11 cellular contexts compared by ENCODE assay signal in genomic region chrX:1589356-1590130, GRCh38. TPM values are rescaled to one million over a fixed set of nuclear protein-coding genes. Genes with fewer than 3 reads are reported as not detected.
DNase-seq lines count a peak whose midpoint lies in the region; ATAC-seq and TF ChIP-seq lines count a peak whose summit lies in the region.
"Had no signal": no experiment of that assay in that cellular context is flagged by ENCODE, and none has a peak within 500 bp of the region (broad histone marks: within the 10 kb centered on the region; RNA-seq: fewer than 3 reads in every experiment).

No MANE protein-coding gene starts in this region.

- ATAC-seq in activated T-cell treated with anti-CD3 and anti-CD28 coated beads, Interleukin-2, amount 50 U/mL, for 4 hours: no peak
- no peak for ATAC-seq in central memory CD8-positive, alpha-beta T cell (replicated peaks; ENCODE audit: extremely low read depth, poor library complexity, severe bottlenecking)
- ATAC-seq: lower lobe of right lung had no signal

- H3K27me3 ChIP-seq in OCI-LY1 (ENCODE audit: insufficient read depth, low read length) (no peaks in the 10 kb centered on the region), trophoblast cell (ENCODE audit: insufficient read depth, low read length) (no peaks in the 10 kb centered on the region)
- H3K27me3 ChIP-seq: breast epithelium had no signal

- peak overlapping the region; percentile 63 for H2BK120ac ChIP-seq in trophoblast cell (ENCODE audit: insufficient read depth, low read length, poor library complexity)

- no CpG with 5 or more reads among the region's 12 CpGs for WGBS in trophoblast cell (ENCODE audit: extremely low coverage, insufficient coverage, insufficient read length)

- peaks cover 24% of the 10 kb centered on the region for H3K36me3 Mint-ChIP-seq in activated T-cell treated with anti-CD3 and anti-CD28 coated beads, Interleukin-2, amount 50 U/mL, for 24 hours (ENCODE audit: low read depth)
- peaks cover 9% of the 10 kb centered on the region for H3K36me3 Mint-ChIP-seq in activated T-cell treated with anti-CD3 and anti-CD28 coated beads, Interleukin-2, amount 50 U/mL, for 4 hours (ENCODE audit: insufficient read depth)
- peaks cover 31% of the 10 kb centered on the region for H3K36me3 Mint-ChIP-seq in central memory CD8-positive, alpha-beta T cell (ENCODE audit: insufficient read depth)

- H3K23ac ChIP-seq in trophoblast cell (ENCODE audit: low read length): no peak overlapping the region

- H3K9me3 ChIP-seq in OCI-LY1 (ENCODE audit: low read length) (no peaks in the 10 kb centered on the region), trophoblast cell (ENCODE audit: insufficient read depth, low read depth, low read length) (no peaks in the 10 kb centered on the region)
- H3K9me3 ChIP-seq: breast epithelium, lower lobe of right lung had no signal

- no peak overlapping the region for H3K14ac ChIP-seq in trophoblast cell (ENCODE audit: low read length)

- H3K79me2 ChIP-seq in OCI-LY1 (ENCODE audit: insufficient read depth, low read length) (peaks cover 26% of the 10 kb centered on the region), trophoblast cell (ENCODE audit: control insufficient read depth, insufficient read depth, low read length, poor library complexity) (peaks cover 20% of the 10 kb centered on the region)

- no peaks in the 10 kb centered on the region for H4K20me1 ChIP-seq in OCI-LY1 (ENCODE audit: insufficient read depth, low read length)

- peak; percentile 29 for DNase-seq in activated T-cell treated with anti-CD3 and anti-CD28 coated beads, Interleukin-2, amount 50 U/mL, for 24 hours
- DNase-seq in activated T-cell treated with anti-CD3 and anti-CD28 coated beads, Interleukin-2, amount 50 U/mL, for 4 hours: no peak
- peak in 1 of 2 donors; percentile 8 for DNase-seq in central memory CD8-positive, alpha-beta T cell (ENCODE audit: low spot score in 2 of 2)
- DNase-seq in trophoblast cell (peak in 1 of 2 donors; percentile 33), HK-2 (ENCODE audit: unreplicated experiment) (no peak), inferior parietal cortex (ENCODE audit: extremely low spot score) (no peak), hepatic stellate cell (ENCODE audit: low spot score) (no peak)
- DNase-seq: KG1, lower lobe of right lung had no signal

- H4K12ac ChIP-seq in trophoblast cell (ENCODE audit: low read depth, low read length): no peak overlapping the region

- H3K4me1 Mint-ChIP-seq in activated T-cell treated with anti-CD3 and anti-CD28 coated beads, Interleukin-2, amount 50 U/mL, for 24 hours (ENCODE audit: low read depth): peaks cover 28% of the 10 kb centered on the region
- H3K4me1 Mint-ChIP-seq in activated T-cell treated with anti-CD3 and anti-CD28 coated beads, Interleukin-2, amount 50 U/mL, for 4 hours (ENCODE audit: low read depth): peaks cover 22% of the 10 kb centered on the region
- H3K4me1 Mint-ChIP-seq in central memory CD8-positive, alpha-beta T cell: peaks cover 34% of the 10 kb centered on the region

- H3K9me2 ChIP-seq in OCI-LY1 (ENCODE audit: low read depth, low read length): no peaks in the 10 kb centered on the region

- H3K27me3 Mint-ChIP-seq in activated T-cell treated with anti-CD3 and anti-CD28 coated beads, Interleukin-2, amount 50 U/mL, for 24 hours: no peaks in the 10 kb centered on the region
- no peaks in the 10 kb centered on the region for H3K27me3 Mint-ChIP-seq in activated T-cell treated with anti-CD3 and anti-CD28 coated beads, Interleukin-2, amount 50 U/mL, for 4 hours (ENCODE audit: low read depth)
- H3K27me3 Mint-ChIP-seq in central memory CD8-positive, alpha-beta T cell: no peaks in the 10 kb centered on the region

- H2BK5ac ChIP-seq in trophoblast cell (ENCODE audit: low read depth, low read length, poor library complexity): no peak overlapping the region

- H3K27ac ChIP-seq in OCI-LY1 (ENCODE audit: low read depth, low read length, poor library complexity, severe bottlenecking) (peak overlapping the region; percentile 92), trophoblast cell (ENCODE audit: low read depth, low read length) (peak overlapping the region; percentile 66)
- H3K27ac ChIP-seq: breast epithelium, lower lobe of right lung had no signal

- H3K4me1 ChIP-seq in OCI-LY1 (ENCODE audit: insufficient read depth, low read length, severe bottlenecking): peaks cover 34% of the 10 kb centered on the region
- H3K4me1 ChIP-seq in trophoblast cell (ENCODE audit: control insufficient read depth in 1 of 2, insufficient read depth in 2 of 2, low read length in 2 of 2): peaks cover 4 to 8% of the 10 kb centered on the region in 2 experiments

- H4K8ac ChIP-seq in trophoblast cell (ENCODE audit: low read depth, low read length): no peak overlapping the region

- no peak overlapping the region for H2BK12ac ChIP-seq in trophoblast cell (ENCODE audit: low read length)

- H3K4me2 ChIP-seq in OCI-LY1 (ENCODE audit: low read length) (no peak overlapping the region), trophoblast cell (ENCODE audit: low read length) (no peak overlapping the region)

- H3K4ac ChIP-seq in trophoblast cell (ENCODE audit: low read depth, low read length): no peak overlapping the region

- H3K36me3 ChIP-seq in OCI-LY1 (ENCODE audit: insufficient read depth, low read length) (peaks cover 15% of the 10 kb centered on the region), trophoblast cell (ENCODE audit: control insufficient read depth in 1 of 2, insufficient read depth in 2 of 2, low read length in 2 of 2) (peaks cover 13 to 15% of the 10 kb centered on the region in 2 experiments)
- H3K36me3 ChIP-seq: breast epithelium had no signal

- no peak overlapping the region for H3K4me3 Mint-ChIP-seq in activated T-cell treated with anti-CD3 and anti-CD28 coated beads, Interleukin-2, amount 50 U/mL, for 24 hours
- H3K4me3 Mint-ChIP-seq in activated T-cell treated with anti-CD3 and anti-CD28 coated beads, Interleukin-2, amount 50 U/mL, for 4 hours: no peak overlapping the region
- H3K4me3 Mint-ChIP-seq in central memory CD8-positive, alpha-beta T cell: no peak overlapping the region

- H2AFZ ChIP-seq in OCI-LY1 (ENCODE audit: low read length): peak overlapping the region; percentile 18
- H2AFZ ChIP-seq in trophoblast cell (ENCODE audit: insufficient read depth, low read length, poor library complexity): no peak overlapping the region

- H3F3A ChIP-seq in OCI-LY1 (ENCODE audit: insufficient read depth, low read length): peaks cover 17% of the 10 kb centered on the region; the same call in 1 of the 2 replicates

- H3K27ac Mint-ChIP-seq in activated T-cell treated with anti-CD3 and anti-CD28 coated beads, Interleukin-2, amount 50 U/mL, for 24 hours: peak overlapping the region; percentile 77
- peak overlapping the region; percentile 18 for H3K27ac Mint-ChIP-seq in central memory CD8-positive, alpha-beta T cell (ENCODE audit: low read depth)

- no peak overlapping the region for H4K91ac ChIP-seq in trophoblast cell (ENCODE audit: low read depth, low read length)

- no peak overlapping the region for H3K18ac ChIP-seq in trophoblast cell (ENCODE audit: low read length)

- no peak overlapping the region for H2AK5ac ChIP-seq in trophoblast cell (ENCODE audit: low read length)

- no peak for TF ChIP-seq CTCF in OCI-LY1 (IDR thresholded peaks at IDR 0.05; ENCODE audit: low read length)

- no peaks in the 10 kb centered on the region for H3K9me3 Mint-ChIP-seq in activated T-cell treated with anti-CD3 and anti-CD28 coated beads, Interleukin-2, amount 50 U/mL, for 24 hours
- no peaks in the 10 kb centered on the region for H3K9me3 Mint-ChIP-seq in activated T-cell treated with anti-CD3 and anti-CD28 coated beads, Interleukin-2, amount 50 U/mL, for 4 hours
- H3K9me3 Mint-ChIP-seq in central memory CD8-positive, alpha-beta T cell: no peaks in the 10 kb centered on the region

- no peak overlapping the region for H3K4me3 ChIP-seq in OCI-LY1 (ENCODE audit: low read depth, low read length, poor library complexity, severe bottlenecking)
- H3K4me3 ChIP-seq in trophoblast cell (ENCODE audit: low read depth, low read length): no peak overlapping the region
- H3K4me3 ChIP-seq: breast epithelium, lower lobe of right lung had no signal

- H3K79me1 ChIP-seq in trophoblast cell (ENCODE audit: low read length): peaks cover 7% of the 10 kb centered on the region

- H3K9ac ChIP-seq in OCI-LY1 (ENCODE audit: low read length): peak overlapping the region; percentile 34; the same call in 1 of the 2 replicates
- H3K9ac ChIP-seq in trophoblast cell (ENCODE audit: low read length): no peak overlapping the region

RNA-seq across cellular contexts. Expression of gene AKAP17A, which starts 1.9 kb away (rescaled TPM):
- total RNA-seq in activated T-cell treated with anti-CD3 and anti-CD28 coated beads, Interleukin-2, amount 50 U/mL, for 4 hours: 10 to 100 TPM; 56.3 to 62.6 (median 60.6) TPM
- 62.7 and 64.0 TPM in 2 replicates for polyA plus RNA-seq in trophoblast cell (2013)

RNA-seq across cellular contexts. Expression of gene ASMT, which starts 25.3 kb away (rescaled TPM):
- total RNA-seq in activated T-cell treated with anti-CD3 and anti-CD28 coated beads, Interleukin-2, amount 50 U/mL, for 4 hours: under 1 TPM in 1 of 3 donors, not detected in 2; 0.48 TPM
- 0.15 and 0.18 TPM in 2 replicates for polyA plus RNA-seq in trophoblast cell (2013)
- total RNA-seq: breast epithelium, lower lobe of right lung had no signal

RNA-seq across cellular contexts. Expression of gene P2RY8, which starts 52.6 kb away (rescaled TPM):
- total RNA-seq in activated T-cell treated with anti-CD3 and anti-CD28 coated beads, Interleukin-2, amount 50 U/mL, for 4 hours: 10 to 100 TPM; 14.4 to 22.2 (median 18.4) TPM
- polyA plus RNA-seq in trophoblast cell (2013): not detected in 2 replicates
